ENCODE assay signal across 7 cellular contexts in the genomic region with DNA sequence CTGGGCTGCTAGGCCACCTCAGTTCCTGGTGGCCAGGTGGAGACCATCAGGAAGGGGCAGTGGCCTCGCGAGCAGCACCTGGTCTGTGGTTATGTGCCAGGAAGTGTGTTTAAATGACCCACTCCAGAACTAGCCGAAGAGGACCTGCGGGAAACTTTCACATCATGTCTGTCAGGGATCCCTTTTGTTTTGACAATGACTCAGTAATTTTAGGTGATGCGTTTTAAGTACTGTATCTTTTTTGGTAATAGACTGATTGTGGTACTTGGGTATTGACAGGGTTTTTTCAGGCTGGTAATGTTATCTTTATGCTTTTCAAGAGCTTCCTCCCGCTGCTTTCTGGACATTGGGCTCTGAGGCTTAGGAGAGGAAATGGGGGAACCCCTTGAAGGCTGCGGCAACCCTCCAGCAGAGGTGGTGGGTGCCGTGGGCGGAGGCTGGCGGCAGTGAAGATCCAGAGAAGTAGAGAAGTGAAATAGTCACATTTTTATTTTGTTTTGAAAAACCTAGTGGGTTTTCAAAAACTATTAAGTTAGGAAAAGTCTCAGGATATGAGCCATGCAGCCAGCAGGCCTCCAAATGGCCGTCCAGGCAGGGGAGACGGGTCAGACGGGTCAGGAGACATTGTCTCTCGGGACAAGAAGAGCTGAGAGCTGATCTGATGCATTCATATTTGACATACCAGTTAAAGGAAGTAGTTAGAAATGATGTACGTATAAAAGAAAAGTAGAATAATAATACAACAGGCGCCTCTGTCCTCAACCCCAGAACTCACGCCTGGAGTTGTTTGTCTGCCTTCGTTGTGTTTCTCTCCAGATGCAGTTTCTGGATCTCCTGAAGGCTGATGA. TPM values are rescaled to one million over a fixed set of nuclear protein-coding genes. Genes with fewer than 3 reads are reported as not detected.
DNase-seq lines count a peak whose midpoint lies in the region; ATAC-seq and TF ChIP-seq lines count a peak whose summit lies in the region.

No MANE protein-coding gene starts in this region.

- H3K36me3 ChIP-seq in mucosa of descending colon (ENCODE audit: low read depth): no peaks in the 10 kb centered on the region

- H3K36me3 Mint-ChIP-seq in activated CD4-positive, alpha-beta T cell treated with anti-CD3 and anti-CD28 coated beads, Interleukin-2, amount 10 ng/mL, durations not matched to agents 24 days and 14 days (ENCODE audit: low read depth): peaks cover 29% of the 10 kb centered on the region
- H3K36me3 Mint-ChIP-seq in immature natural killer cell: peaks cover 0 to 8% (median 7%) of the 10 kb centered on the region in 3 donors

- H3K27ac Mint-ChIP-seq in activated CD4-positive, alpha-beta T cell treated with anti-CD3 and anti-CD28 coated beads, Interleukin-2, amount 10 ng/mL, durations not matched to agents 24 days and 14 days: peak overlapping the region; percentile 79
- H3K27ac Mint-ChIP-seq in immature natural killer cell: peak overlapping the region; percentile 67 to 89 (median 76)

- no peak overlapping the region for H3K4me3 ChIP-seq in mucosa of descending colon

- H3K4me1 Mint-ChIP-seq in activated CD4-positive, alpha-beta T cell treated with anti-CD3 and anti-CD28 coated beads, Interleukin-2, amount 10 ng/mL, durations not matched to agents 24 days and 14 days: peaks cover 51% of the 10 kb centered on the region
- peaks cover 82 to 93% of the 10 kb centered on the region in 2 donors for H3K4me1 Mint-ChIP-seq in immature natural killer cell

- no peak for TF ChIP-seq CTCF in mucosa of descending colon (IDR thresholded peaks at IDR 0.05)

- H3K4me3 Mint-ChIP-seq in activated CD4-positive, alpha-beta T cell treated with anti-CD3 and anti-CD28 coated beads, Interleukin-2, amount 10 ng/mL, durations not matched to agents 24 days and 14 days: peak overlapping the region; percentile 47
- H3K4me3 Mint-ChIP-seq in immature natural killer cell: peak overlapping the region; percentile 71 to 88 (median 82)

- intact Hi-C loops in activated CD4-positive, alpha-beta T cell treated with anti-CD3 and anti-CD28 coated beads, Interleukin-2, amount 10 ng/mL, durations not matched to agents 24 days and 14 days (cut with micrococcal nuclease): loop anchor here (1.0 kb wide), 1 partner anchor 28 kb away; no protein-coding TSS in a partner anchor
- intact Hi-C loops in mucosa of descending colon (cut with DNase I, micrococcal nuclease): no loop called here

- peaks cover 7% of the 10 kb centered on the region for H3K9me3 ChIP-seq in mucosa of descending colon

- H3K9me3 Mint-ChIP-seq in activated CD4-positive, alpha-beta T cell treated with anti-CD3 and anti-CD28 coated beads, Interleukin-2, amount 10 ng/mL, durations not matched to agents 24 days and 14 days: peaks cover 5% of the 10 kb centered on the region
- H3K9me3 Mint-ChIP-seq in immature natural killer cell: peaks cover 0 to 9% (median 0%) of the 10 kb centered on the region in 6 donors

- H3K4me1 ChIP-seq in mucosa of descending colon (ENCODE audit: low read depth): peaks cover 16% of the 10 kb centered on the region

- ATAC-seq in HG02973 (IDR thresholded peaks at IDR 0.05; ENCODE audit: unreplicated experiment): peak; percentile 75
- no peak for ATAC-seq in mucosa of descending colon

- H3K27me3 Mint-ChIP-seq in activated CD4-positive, alpha-beta T cell treated with anti-CD3 and anti-CD28 coated beads, Interleukin-2, amount 10 ng/mL, durations not matched to agents 24 days and 14 days: no peaks in the 10 kb centered on the region
- H3K27me3 Mint-ChIP-seq in immature natural killer cell (ENCODE audit: low read depth in 3 of 3): peaks cover 1 to 3% (median 2%) of the 10 kb centered on the region in 3 donors

- DNase-seq in GM19238 (ENCODE audit: insufficient read length, low spot score) (peak; percentile 54), immature natural killer cell (peak; percentile 45 to 56 (median 49)), mucosa of descending colon (no peak), T1000 (lab: John Stamatoyannopoulos, UW) (no peak), DMS79 (lab: John Stamatoyannopoulos, UW) (no peak)
- peak; percentile 77 for DNase-seq in activated CD4-positive, alpha-beta T cell treated with anti-CD3 and anti-CD28 coated beads, Interleukin-2, amount 10 ng/mL, durations not matched to agents 24 days and 14 days

RNA-seq across cellular contexts. Expression of gene PPP2R2D, which starts 27.7 kb away (rescaled TPM):
- total RNA-seq in activated CD4-positive, alpha-beta T cell treated with anti-CD3 and anti-CD28 coated beads, Interleukin-2, amount 10 ng/mL, durations not matched to agents 24 days and 14 days: 33.2 and 36.2 TPM in 2 replicates
- 10 to 100 TPM; 24.7 to 33.4 (median 30.6) TPM for polyA plus RNA-seq in immature natural killer cell
- total RNA-seq in mucosa of descending colon: 10 to 100 TPM; 27.8 to 34.4 (median 33.9) TPM

RNA-seq across cellular contexts. Expression of gene BNIP3, which starts 53.3 kb away (rescaled TPM):
- total RNA-seq in activated CD4-positive, alpha-beta T cell treated with anti-CD3 and anti-CD28 coated beads, Interleukin-2, amount 10 ng/mL, durations not matched to agents 24 days and 14 days: 94.4 and 95.1 TPM in 2 replicates
- polyA plus RNA-seq in immature natural killer cell: 10 to 100 TPM in 1 of 3 donors, 1 to 10 TPM in 2; 8.7 to 17.8 (median 9.0) TPM
- 10 to 100 TPM in 1 of 3 donors, 1 to 10 TPM in 2; 2.5 to 25.8 (median 5.6) TPM for total RNA-seq in mucosa of descending colon

Comparison
In these comparisons a context has a peak if more than half of its experiments do, and no peak if none do; other contexts are left out.
1. DNase-seq: peak in GM19238 (single experiment), activated CD4-positive, alpha-beta T cell treated with anti-CD3 and anti-CD28 coated beads, Interleukin-2, amount 10 ng/mL, durations not matched to agents 24 days and 14 days (single experiment) and immature natural killer cell (3 of 3); none in mucosa of descending colon (0 of 3), T1000 (single experiment) and DMS79 (single experiment).